Comparison of ENCODE assay signal across 33 cellular contexts in genomic region chr15:71567173-71567572, GRCh38.
"Had no signal": no experiment of that assay in that cellular context is flagged by ENCODE, and none has a peak within 500 bp of the region (broad histone marks: within the 10 kb centered on the region; RNA-seq: fewer than 3 reads in every experiment).

No MANE protein-coding gene starts in this region.

- H3K36me3 ChIP-seq: adrenal gland, ascending aorta, breast epithelium, cardiac muscle cell, esophagus muscularis mucosa, gastroesophageal sphincter, heart right ventricle, WERI-Rb-1 had no signal

- H3K27me3 Mint-ChIP-seq: brain had no signal

- DNase-seq: activated B cell treated with CpG ODN at 0.5 μM for 24 hours; activated CD4-positive, alpha-beta T cell treated with anti-CD3 and anti-CD28 coated beads for 48 hours; activated CD4-positive, alpha-beta T cell treated with anti-CD3 and anti-CD28 coated beads, Interleukin-2, amount 50 U/mL, for 1 hour; activated CD4-positive, alpha-beta T cell treated with anti-CD3 and anti-CD28 coated beads, Interleukin-2, amount 50 U/mL, for 48 hours; activated CD8-positive, alpha-beta memory T cell treated with anti-CD3 and anti-CD28 coated beads for 24 hours; activated CD8-positive, alpha-beta T cell treated with anti-CD3 and anti-CD28 coated beads for 36 hours; activated effector memory CD4-positive, alpha-beta T cell treated with Interleukin-2 at 50 U/mL for 16 hours; activated gamma-delta T cell treated with Interleukin-2 at 50 U/mL for 16 hours; activated naive CD4-positive, alpha-beta T cell treated with Interleukin-2 at 50 U/mL for 16 hours; activated naive CD8-positive, alpha-beta T cell treated with anti-CD3 and anti-CD28 coated beads for 36 hours; activated naive CD8-positive, alpha-beta T cell treated with anti-CD3 and anti-CD28 coated beads, Interleukin-2, amount 50 U/mL, for 24 hours; activated T-cell treated with anti-CD3 and anti-CD28 coated beads, Interleukin-2, amount 50 U/mL, for 4 hours; adrenal gland; amygdala; dorsolateral prefrontal cortex; effector memory CD4-positive, alpha-beta T cell; endodermal cell; foreskin melanocyte; heart right ventricle; T-helper 2 cell; WERI-Rb-1 had no signal

- H3K4me1 Mint-ChIP-seq: activated B cell treated with CpG ODN at 0.5 μM for 24 hours; activated naive CD4-positive, alpha-beta T cell treated with anti-CD3 and anti-CD28 coated beads, Interleukin-2, amount 50 U/mL, for 24 hours; activated naive CD8-positive, alpha-beta T cell treated with anti-CD3 and anti-CD28 coated beads for 36 hours; activated naive CD8-positive, alpha-beta T cell treated with anti-CD3 and anti-CD28 coated beads, Interleukin-2, amount 50 U/mL, for 24 hours; activated T-helper 17 cell treated with anti-CD3 and anti-CD28 coated beads, Interleukin-2, amount 50 U/mL, for 72 hours; central memory CD8-positive, alpha-beta T cell had no signal

- H3K36me3 Mint-ChIP-seq: activated naive CD4-positive, alpha-beta T cell treated with anti-CD3 and anti-CD28 coated beads, Interleukin-2, amount 50 U/mL, for 24 hours; activated naive CD8-positive, alpha-beta T cell treated with anti-CD3 and anti-CD28 coated beads for 36 hours had no signal

- H3K27me3 ChIP-seq: adrenal gland, ascending aorta, breast epithelium, cardiac muscle cell, esophagus muscularis mucosa, gastroesophageal sphincter, heart right ventricle had no signal

- ATAC-seq: activated CD4-positive, CD25-positive, alpha-beta regulatory T cell treated with anti-CD3 and anti-CD28 coated beads, Interleukin-2, amount 50 U/mL, for 24 hours; activated CD8-positive, alpha-beta T cell treated with anti-CD3 and anti-CD28 coated beads for 36 hours; activated naive CD8-positive, alpha-beta T cell treated with anti-CD3 and anti-CD28 coated beads, Interleukin-2, amount 50 U/mL, for 24 hours; activated T-cell treated with anti-CD3 and anti-CD28 coated beads, Interleukin-2, amount 50 U/mL, for 4 hours; activated T-helper 17 cell treated with anti-CD3 and anti-CD28 coated beads, Interleukin-2, amount 50 U/mL, for 72 hours; gastroesophageal sphincter had no signal

- H3K4me3 ChIP-seq: adrenal gland, ascending aorta, breast epithelium, cardiac muscle cell, coronary artery, dorsolateral prefrontal cortex, esophagus muscularis mucosa, gastroesophageal sphincter, heart right ventricle had no signal

- H3K27ac ChIP-seq: adrenal gland, ascending aorta, cardiac muscle cell, coronary artery, dorsolateral prefrontal cortex, esophagus muscularis mucosa, gastroesophageal sphincter, heart right ventricle, WERI-Rb-1 had no signal

- H3K27ac Mint-ChIP-seq: activated B cell treated with CpG ODN at 0.5 μM for 24 hours; activated CD8-positive, alpha-beta T cell treated with anti-CD3 and anti-CD28 coated beads for 36 hours; activated naive CD4-positive, alpha-beta T cell treated with anti-CD3 and anti-CD28 coated beads, Interleukin-2, amount 50 U/mL, for 24 hours; activated naive CD8-positive, alpha-beta T cell treated with anti-CD3 and anti-CD28 coated beads for 36 hours; activated naive CD8-positive, alpha-beta T cell treated with anti-CD3 and anti-CD28 coated beads, Interleukin-2, amount 50 U/mL, for 24 hours; activated T-helper 17 cell treated with anti-CD3 and anti-CD28 coated beads, Interleukin-2, amount 50 U/mL, for 72 hours; brain; dendritic cell treated with granulocyte-macrophage colony-stimulating factor and Interleukin-4, amounts not matched to agents 40 ng/mL and 50 ng/mL, for 4 days; endodermal cell had no signal

- H3K9me3 ChIP-seq: adrenal gland, ascending aorta, breast epithelium, esophagus muscularis mucosa, gastroesophageal sphincter, heart right ventricle had no signal

- H3K9me3 Mint-ChIP-seq: activated B cell treated with CpG ODN at 0.5 μM for 24 hours; activated CD8-positive, alpha-beta T cell treated with anti-CD3 and anti-CD28 coated beads for 36 hours; activated naive CD8-positive, alpha-beta T cell treated with anti-CD3 and anti-CD28 coated beads for 36 hours; activated naive CD8-positive, alpha-beta T cell treated with anti-CD3 and anti-CD28 coated beads, Interleukin-2, amount 50 U/mL, for 24 hours; activated T-cell treated with anti-CD3 and anti-CD28 coated beads, Interleukin-2, amount 50 U/mL, for 4 hours; activated T-helper 17 cell treated with anti-CD3 and anti-CD28 coated beads, Interleukin-2, amount 50 U/mL, for 72 hours; central memory CD8-positive, alpha-beta T cell; dendritic cell treated with granulocyte-macrophage colony-stimulating factor and Interleukin-4, amounts not matched to agents 40 ng/mL and 50 ng/mL, for 4 days had no signal

- H3K4me3 Mint-ChIP-seq: activated B cell treated with CpG ODN at 0.5 μM for 24 hours; activated CD8-positive, alpha-beta T cell treated with anti-CD3 and anti-CD28 coated beads for 36 hours; activated naive CD4-positive, alpha-beta T cell treated with anti-CD3 and anti-CD28 coated beads, Interleukin-2, amount 50 U/mL, for 24 hours; activated naive CD8-positive, alpha-beta T cell treated with anti-CD3 and anti-CD28 coated beads for 36 hours; activated naive CD8-positive, alpha-beta T cell treated with anti-CD3 and anti-CD28 coated beads, Interleukin-2, amount 50 U/mL, for 24 hours; activated T-cell treated with anti-CD3 and anti-CD28 coated beads, Interleukin-2, amount 50 U/mL, for 4 hours; activated T-helper 17 cell treated with anti-CD3 and anti-CD28 coated beads, Interleukin-2, amount 50 U/mL, for 72 hours; brain; central memory CD8-positive, alpha-beta T cell; dendritic cell treated with granulocyte-macrophage colony-stimulating factor and Interleukin-4, amounts not matched to agents 40 ng/mL and 50 ng/mL, for 4 days; endodermal cell had no signal

- H3K4me1 ChIP-seq: ascending aorta, breast epithelium had no signal
